ENCODE assay signal across 8 cellular contexts in genomic region chr5:176447982-176448608, GRCh38. TPM values are rescaled to one million over a fixed set of nuclear protein-coding genes. Genes with fewer than 3 reads are reported as not detected.
DNase-seq lines count a peak whose midpoint lies in the region; ATAC-seq and TF ChIP-seq lines count a peak whose summit lies in the region.

Gene FAF2, plus strand, starts transcription at chr5:176448385. Its CDS starts 23 bp downstream, at chr5:176448408.

- H3K27ac ChIP-seq in VCaP (peak within 1 kb of the TSS; percentile 98), breast epithelium (peak within 1 kb of the TSS; percentile 93 to 99), skeletal muscle tissue (ENCODE audit: low read depth, low read length) (peak within 1 kb of the TSS; percentile 95)

- peak; percentile 86 for TF ChIP-seq POLR2A in breast epithelium (IDR thresholded peaks at IDR 0.05)

- peak within 1 kb of the TSS; percentile 89 to 99 (median 90) for H3K4me3 ChIP-seq in breast epithelium
- peak within 1 kb of the TSS; percentile 89 for H3K4me3 ChIP-seq in iPS-18c (ENCODE audit: insufficient read depth, low read depth, low read length)
- peak within 1 kb of the TSS; percentile 85 to 100 (median 100) for H3K4me3 ChIP-seq in skeletal muscle tissue (ENCODE audit: low read length in 3 of 3)

- peak within 1 kb of the TSS; percentile 93 to 100 (median 99) for H3K9ac ChIP-seq in skeletal muscle tissue (ENCODE audit: low read depth in 1 of 3, low read length in 3 of 3)

- intact Hi-C loops in breast epithelium (cut with DNase I; ENCODE audit: low total_unique reads), result no loop called here

- ATAC-seq in GM18873 (IDR thresholded peaks at IDR 0.05; ENCODE audit: low FRiP score, unreplicated experiment) (peak; percentile 90), HG03139 (IDR thresholded peaks at IDR 0.05; ENCODE audit: unreplicated experiment) (peak; percentile 93)

- H3K4me1 ChIP-seq in breast epithelium, result peaks cover 0 to 11% of the 10 kb centered on the region in 2 donors
- H3K4me1 ChIP-seq in skeletal muscle tissue (ENCODE audit: control insufficient read depth in 3 of 3, insufficient read depth in 3 of 3, low read length in 3 of 3), result peaks cover 20 to 23% (median 21%) of the 10 kb centered on the region in 3 donors

- H3K27me3 ChIP-seq in breast epithelium (no peaks in the 10 kb centered on the region), skeletal muscle tissue (ENCODE audit: control insufficient read depth in 3 of 3, insufficient read depth in 3 of 3, low read length in 3 of 3) (no peaks in the 10 kb centered on the region)

- TF ChIP-seq CTCF in VCaP (conservative IDR thresholded peaks at IDR 0.05) (peak; percentile 100), breast epithelium (IDR thresholded peaks at IDR 0.05) (peak; percentile 95 to 99 (median 96))

- H3K36me3 ChIP-seq in breast epithelium, result no peaks in the 10 kb centered on the region
- peaks cover under 1 to 4% (median 2%) of the 10 kb centered on the region in 3 donors for H3K36me3 ChIP-seq in skeletal muscle tissue (ENCODE audit: control insufficient read depth in 3 of 3, insufficient read depth in 3 of 3, low read length in 3 of 3)

- DNase-seq in AG08395 (ENCODE audit: low spot score) (peak; percentile 99), NCI-H2196 treated with DMSO at 0.1 percent for 48 hours (lab: John Stamatoyannopoulos, UW; ENCODE audit: unreplicated experiment) (peak; percentile 92), breast epithelium (ENCODE audit: low spot score in 2 of 2) (peak; percentile 95 to 98)

- H3K9me3 ChIP-seq in breast epithelium, result no peaks in the 10 kb centered on the region
- H3K9me3 ChIP-seq in iPS-18c (ENCODE audit: control insufficient read depth, insufficient read depth, low read length), result peaks cover 2% of the 10 kb centered on the region
- H3K9me3 ChIP-seq in skeletal muscle tissue (ENCODE audit: control insufficient read depth in 3 of 3, low read length in 3 of 3), result no peaks in the 10 kb centered on the region

RNA-seq across cellular contexts. Expression of gene FAF2, which starts in this region (rescaled TPM):
- total RNA-seq in breast epithelium (10 to 100 TPM; 26.9 to 38.2 (median 28.5) TPM), skeletal muscle tissue (24.0 TPM)

Comparison
In these comparisons a context has a peak if more than half of its experiments do, and no peak if none do; other contexts are left out.
1. Peak in every context shown above with its lines: DNase-seq, ATAC-seq, H3K4me3 ChIP-seq and H3K27ac ChIP-seq.